Comparison of ENCODE assay signal across 18 cellular contexts in genomic region chr14:71533800-71534199, GRCh38.
DNase-seq lines count a peak whose midpoint lies in the region; ATAC-seq, FAIRE-seq and TF ChIP-seq lines count a peak whose summit lies in the region.
"Had no signal": no experiment of that assay in that cellular context is flagged by ENCODE, and none has a peak within 500 bp of the region (broad histone marks: within the 10 kb centered on the region; RNA-seq: fewer than 3 reads in every experiment).

No MANE protein-coding gene starts in this region.

- H3K4me1 Mint-ChIP-seq in T-cell = peaks cover 17 to 22% (median 18%) of the 10 kb centered on the region in 3 donors

- no peak overlapping the region for H3K27ac Mint-ChIP-seq in T-cell
- H3K27ac Mint-ChIP-seq: CD14-positive monocyte; CD4-positive, alpha-beta memory T cell had no signal

- peaks cover 23% of the 10 kb centered on the region for H3K36me3 Mint-ChIP-seq in T-cell

- no peaks in the 10 kb centered on the region for H3K9me3 ChIP-seq in OCI-LY3 (ENCODE audit: insufficient read depth, low read length)
- H3K9me3 ChIP-seq in K562 (replicated peaks; ENCODE audit: control insufficient read depth, insufficient read depth, low read depth, low read length) = no peaks in the 10 kb centered on the region
- no peaks in the 10 kb centered on the region for H3K9me3 ChIP-seq in osteoblast (ENCODE audit: low read depth, low read length)
- H3K9me3 ChIP-seq: A549, BLaER1 had no signal

- H3K27me3 ChIP-seq in ACC112 (ENCODE audit: insufficient read depth, low read length) (no peaks in the 10 kb centered on the region), OCI-LY3 (ENCODE audit: low read depth, low read length) (no peaks in the 10 kb centered on the region), K562 (ENCODE audit: control insufficient read depth in 2 of 2, insufficient read depth in 2 of 2, low read length in 2 of 2) (no peaks in the 10 kb centered on the region), osteoblast (ENCODE audit: insufficient read depth, low read length) (no peaks in the 10 kb centered on the region)
- H3K27me3 ChIP-seq: BLaER1 had no signal

- H3K9me3 Mint-ChIP-seq in T-cell = no peaks in the 10 kb centered on the region
- H3K9me3 Mint-ChIP-seq: CD14-positive monocyte; CD4-positive, alpha-beta memory T cell; H9 had no signal

- H2AFZ ChIP-seq in ACC112 (ENCODE audit: low read length, unreplicated experiment) = no peak overlapping the region
- H2AFZ ChIP-seq in OCI-LY3 (ENCODE audit: low read depth, low read length) = no peak overlapping the region
- no peak overlapping the region for H2AFZ ChIP-seq in K562 (ENCODE audit: low read depth, low read length)
- no peak overlapping the region for H2AFZ ChIP-seq in osteoblast (ENCODE audit: low read length)

- peaks cover 17% of the 10 kb centered on the region for H3K79me2 ChIP-seq in ACC112 (ENCODE audit: control insufficient read depth, insufficient read depth, low read length, unreplicated experiment)
- no peaks in the 10 kb centered on the region; the same call in 1 of the 2 replicates for H3K79me2 ChIP-seq in OCI-LY3 (ENCODE audit: low read length)
- no peaks in the 10 kb centered on the region for H3K79me2 ChIP-seq in K562 (ENCODE audit: control insufficient read depth, insufficient read depth, low read length)
- peaks cover 64% of the 10 kb centered on the region for H3K79me2 ChIP-seq in osteoblast (ENCODE audit: insufficient read depth, low read length)

- intact Hi-C loops in K562 (cut with micrococcal nuclease) = no loop called here

- POLR2A ChIA-PET in K562 (lab: Yijun Ruan, JAX) (no interaction called here), T-cell (lab: Charles Lee) (no interaction called here)

- in situ Hi-C loops in K562 (cut with MboI) = no loop called here

- H3K4me2 ChIP-seq in OCI-LY3 (ENCODE audit: low read length) (peak overlapping the region; percentile 93), K562 (ENCODE audit: insufficient read depth, low read length) (no peak overlapping the region), osteoblast (ENCODE audit: insufficient read depth, low read length) (peak overlapping the region; percentile 34)
- H3K4me2 ChIP-seq: A549, BLaER1 had no signal

- H3K4me1 ChIP-seq in ACC112 (ENCODE audit: control insufficient read depth, insufficient read depth, low read length, unreplicated experiment) (peaks cover 60% of the 10 kb centered on the region), OCI-LY3 (ENCODE audit: low read length) (peaks cover 36% of the 10 kb centered on the region), K562 (replicated peaks in 1 of 2; ENCODE audit: control insufficient read depth in 2 of 2, insufficient read depth in 2 of 2, low read length in 2 of 2) (peaks cover 0 to 11% of the 10 kb centered on the region in 2 experiments; a peak in 4 of 5 replicates), osteoblast (ENCODE audit: insufficient read depth, low read length) (peaks cover 71% of the 10 kb centered on the region)
- H3K4me1 ChIP-seq: A549 had no signal

- TF ChIP-seq CTCF in OCI-LY3 (IDR thresholded peaks at IDR 0.05; ENCODE audit: low read depth, low read length) (no peak), K562 (IDR thresholded peaks at IDR 0.05 in 2 of 3, conservative IDR thresholded peaks at IDR 0.05 in 1 of 3; ENCODE audit: insufficient read depth in 2 of 3, low read depth in 1 of 3, low read length in 3 of 3) (no peak), osteoblast (IDR thresholded peaks at IDR 0.05; ENCODE audit: extremely low read depth, low read depth, low read length) (no peak)

- H3K4me3 ChIP-seq in ACC112 (ENCODE audit: low read depth, low read length) = no peak overlapping the region
- peak overlapping the region; percentile 69; the same call in 1 of the 2 replicates for H3K4me3 ChIP-seq in OCI-LY3 (ENCODE audit: low read length)
- no peak overlapping the region for H3K4me3 ChIP-seq in K562
- no peak overlapping the region for H3K4me3 ChIP-seq in osteoblast (ENCODE audit: insufficient read depth, low read length)
- H3K4me3 ChIP-seq: A549, BLaER1 had no signal

- ATAC-seq in K562 = no peak
- no peak for ATAC-seq in GM19467 (IDR thresholded peaks at IDR 0.05; ENCODE audit: unreplicated experiment)
- ATAC-seq in T-cell (replicated peaks in 1 of 4) = no peak
- ATAC-seq: A549 had no signal

- no peak for FAIRE-seq in K562 (lab: Jason Lieb, UNC)
- FAIRE-seq: A549, H1 had no signal

- no peaks in the 10 kb centered on the region for H4K20me1 ChIP-seq in OCI-LY3 (ENCODE audit: insufficient read depth, low read length)
- H4K20me1 ChIP-seq in K562 (replicated peaks; ENCODE audit: control insufficient read depth, insufficient read depth, low read length) = no peaks in the 10 kb centered on the region
- H4K20me1 ChIP-seq in osteoblast (ENCODE audit: insufficient read depth, low read length) = no peaks in the 10 kb centered on the region
- H4K20me1 ChIP-seq: BLaER1 had no signal

- no peak for TF ChIP-seq EP300 in K562 (IDR thresholded peaks at IDR 0.05; ENCODE audit: low read length)

- H3K36me3 ChIP-seq in ACC112 (ENCODE audit: insufficient read depth, low read length) (peaks cover 13% of the 10 kb centered on the region), OCI-LY3 (replicated peaks; ENCODE audit: low read depth, low read length) (peaks cover 6% of the 10 kb centered on the region), K562 (ENCODE audit: control insufficient read depth, insufficient read depth, low read length) (no peaks in the 10 kb centered on the region), osteoblast (ENCODE audit: insufficient read depth, low read length) (no peaks in the 10 kb centered on the region)

- no peak for TF ChIP-seq POLR2A in K562 (conservative IDR thresholded peaks at IDR 0.05)

- DNase-seq in K562 (ENCODE audit: extremely low read depth in 1 of 4, low spot score in 3 of 4) = no peak
- DNase-seq in osteoblast (ENCODE audit: insufficient read length, low spot score, missing footprints) = no peak
- no peak for DNase-seq in T-cell
- no peak for DNase-seq in HuH-7 (ENCODE audit: low spot score)
- DNase-seq in hypothalamus (lab: John Stamatoyannopoulos, UW) = no peak
- DNase-seq: CD4-positive, alpha-beta memory T cell; DMS79 treated with DMSO at 0.1 percent for 48 hours; GF-D8; H9 had no signal

- 100% methylated on average over 1 of the region's 1 CpG for WGBS in K562 (ENCODE audit: insufficient coverage, low coverage, missing lambda C conversion rate)

- H3K9ac ChIP-seq in OCI-LY3 (ENCODE audit: low read length) = peak overlapping the region; percentile 77; the same call in 1 of the 2 replicates
- no peak overlapping the region for H3K9ac ChIP-seq in K562 (ENCODE audit: insufficient read depth in 1 of 2, low read depth in 2 of 2, low read length in 2 of 2)
- H3K9ac ChIP-seq: BLaER1 had no signal

- H3K27me3 Mint-ChIP-seq in T-cell = no peaks in the 10 kb centered on the region
- H3K27me3 Mint-ChIP-seq: CD4-positive, alpha-beta memory T cell had no signal

- TF ChIP-seq RAD21 in K562 (CRISPR knock-in tag; conservative IDR thresholded peaks at IDR 0.05 in 1 of 2, IDR thresholded peaks at IDR 0.05 in 1 of 2) = no peak

- no peak overlapping the region for H3K4me3 Mint-ChIP-seq in T-cell
- H3K4me3 Mint-ChIP-seq: CD14-positive monocyte; CD4-positive, alpha-beta memory T cell; H9 had no signal

- CTCF ChIA-PET in K562 (lab: Yijun Ruan, JAX; ENCODE audit: low intra/inter-chr PET ratio) (no interaction called here), T-cell (lab: Charles Lee) (no interaction called here)

- no TSS peak for BruUV-seq in K562 (replicated peaks; lab: Mats Ljungman, UMichigan)

- peak overlapping the region; percentile 65; the same call in 1 of the 2 replicates for H3K27ac ChIP-seq in ACC112 (ENCODE audit: low read depth, low read length)
- peak overlapping the region; percentile 87 for H3K27ac ChIP-seq in OCI-LY3 (ENCODE audit: low read length)
- no peak overlapping the region for H3K27ac ChIP-seq in K562 (ENCODE audit: extremely low read depth, low read depth, low read length)
- H3K27ac ChIP-seq in osteoblast (ENCODE audit: low read depth, low read length) = peak overlapping the region; percentile 96
- H3K27ac ChIP-seq: 22Rv1, A549, BLaER1, HL-60 had no signal

- no peaks in the 10 kb centered on the region for H3K9me1 ChIP-seq in K562 (ENCODE audit: control insufficient read depth, insufficient read depth, low read length)

TF ChIP-seq in K562, 482 proteins besides CTCF, POLR2A, EP300 and RAD21:
- TF ChIP-seq MAFK (IDR thresholded peaks at IDR 0.05; ENCODE audit: low read length) (no peak), ZNF121 (CRISPR knock-in tag; conservative IDR thresholded peaks at IDR 0.05) (peak; percentile 60), RBM25 (IDR thresholded peaks at IDR 0.05; ENCODE audit: low read depth, low read length, severe bottlenecking) (peak; percentile 7)
